In genomic region chr14:92923744-92924103, GRCh38 we compare ENCODE assay signal across 1 cellular context.
TF ChIP-seq lines count a peak whose summit lies in the region.

No MANE protein-coding gene starts in this region.

TF ChIP-seq in HEK293, 187 proteins besides CTCF, POLR2A, EP300 and RAD21 (continued from another document):
- TF ChIP-seq TSHZ1 (tag by site-specific recombination; IDR thresholded peaks at IDR 0.05; ENCODE audit: borderline replicate concordance) (no peak), ZNF426 (tag by site-specific recombination; IDR thresholded peaks at IDR 0.05) (no peak), ZNF677 (tag by site-specific recombination; IDR thresholded peaks at IDR 0.05) (no peak), KLF8 (tag by site-specific recombination; IDR thresholded peaks at IDR 0.05) (no peak), ZNF692 (tag by site-specific recombination; IDR thresholded peaks at IDR 0.05) (0 out of 2 replicates have a peak, but pooled peaks have one; percentile 18)
